In the genomic region with DNA sequence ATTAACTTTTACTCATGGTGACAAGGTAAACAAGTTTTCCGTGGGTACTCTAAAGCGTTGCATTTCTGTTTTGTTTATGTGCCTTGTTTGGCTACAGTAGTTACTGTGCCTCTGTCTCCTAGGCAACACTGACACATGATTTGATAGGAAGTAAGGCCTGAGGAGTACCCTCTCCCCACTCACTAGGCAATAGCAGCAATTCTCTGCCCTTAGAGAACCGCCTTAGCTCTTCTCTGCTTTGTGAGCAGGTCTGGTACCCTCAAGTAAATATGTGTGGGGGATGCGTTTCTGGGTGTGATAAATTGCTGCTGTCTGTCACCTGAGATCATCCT, we compare ENCODE assay signal across 9 cellular contexts. TPM values are rescaled to one million over a fixed set of nuclear protein-coding genes. Genes with fewer than 3 reads are reported as not detected.
A peak's percentile ranks its signal among the peaks of the same experiment; 100 is the strongest.
DNase-seq lines count a peak whose midpoint lies in the region; ATAC-seq lines count a peak whose summit lies in the region.
"Had no signal": no experiment of that assay in that cellular context is flagged by ENCODE, and none has a peak within 500 bp of the region (broad histone marks: within the 10 kb centered on the region; RNA-seq: fewer than 3 reads in every experiment).

A gene with protein sequence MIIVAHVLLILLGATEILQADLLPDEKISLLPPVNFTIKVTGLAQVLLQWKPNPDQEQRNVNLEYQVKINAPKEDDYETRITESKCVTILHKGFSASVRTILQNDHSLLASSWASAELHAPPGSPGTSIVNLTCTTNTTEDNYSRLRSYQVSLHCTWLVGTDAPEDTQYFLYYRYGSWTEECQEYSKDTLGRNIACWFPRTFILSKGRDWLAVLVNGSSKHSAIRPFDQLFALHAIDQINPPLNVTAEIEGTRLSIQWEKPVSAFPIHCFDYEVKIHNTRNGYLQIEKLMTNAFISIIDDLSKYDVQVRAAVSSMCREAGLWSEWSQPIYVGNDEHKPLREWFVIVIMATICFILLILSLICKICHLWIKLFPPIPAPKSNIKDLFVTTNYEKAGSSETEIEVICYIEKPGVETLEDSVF (minus strand): TSS at position 76 of the 332 bp plus-strand sequence. CDS start 5,390 bp downstream, outside the sequence.

- no peak within 1 kb of the TSS for H3K27ac ChIP-seq in iPS DF 6.9 (ENCODE audit: low read length)

- H3K4me3 ChIP-seq in H7 (ENCODE audit: insufficient read depth, low read depth, low read length) (no peak within 1 kb of the TSS), iPS DF 6.9 (ENCODE audit: low read length) (no peak within 1 kb of the TSS)

- ATAC-seq in HG03460 (IDR thresholded peaks at IDR 0.05; ENCODE audit: unreplicated experiment): no peak

- DNase-seq in DMS153 treated with DMSO at 0.1 percent for 48 hours (lab: John Stamatoyannopoulos, UW; ENCODE audit: unreplicated experiment) (peak; percentile 4), H7 (peak; percentile 20), NCI-H774 (lab: John Stamatoyannopoulos, UW) (peak; percentile 69), iPS DF 6.9 (ENCODE audit: low read depth, low spot score) (peak; percentile 7), HuH-7 (ENCODE audit: low spot score) (no peak)
- no peak for DNase-seq in stimulated activated naive CD4-positive, alpha-beta T cell (lab: John Stamatoyannopoulos, UW)
- DNase-seq in stimulated activated CD4-positive, alpha-beta T cell treated with anti-CD3 and anti-CD28 coated beads, Interleukin-2, amount 100 ng/mL, for 24 hours: no peak

- no peaks in the 10 kb centered on the region for H3K36me3 ChIP-seq in H7 (replicated peaks; ENCODE audit: control insufficient read depth, insufficient read depth, low read length)
- H3K36me3 ChIP-seq in iPS DF 6.9 (ENCODE audit: control insufficient read depth, insufficient read depth, low read length): no peaks in the 10 kb centered on the region

- H3K27me3 ChIP-seq in H7 (ENCODE audit: control insufficient read depth, insufficient read depth, low read length) (no peaks in the 10 kb centered on the region), iPS DF 6.9 (ENCODE audit: control insufficient read depth, insufficient read depth, low read length) (no peaks in the 10 kb centered on the region)

- H3K4me1 ChIP-seq in iPS DF 6.9 (ENCODE audit: control insufficient read depth, insufficient read depth, low read length): no peaks in the 10 kb centered on the region

- no CpG with 5 or more reads among the region's 4 CpGs for WGBS in iPS DF 6.9 (ENCODE audit: insufficient coverage, insufficient read length)

- H3K9me3 ChIP-seq in iPS DF 6.9 (ENCODE audit: control insufficient read depth, insufficient read depth, low read length): no peaks in the 10 kb centered on the region

RNA-seq across cellular contexts. Expression of the gene that starts here (rescaled TPM):
- total RNA-seq in H7 (2014; rRNA removed; shearing (Covaris generic)): not detected in 2 replicates
- total RNA-seq: skeletal muscle tissue had no signal

Comparison
In these comparisons a context has a peak if more than half of its experiments do, and no peak if none do; other contexts are left out.
1. Peak in DNase-seq in H7; RNA of the gene not detected or under 1 TPM.
2. DNase-seq: peak in DMS153 treated with DMSO at 0.1 percent for 48 hours (single experiment), NCI-H774 (single experiment) and iPS DF 6.9 (single experiment); none in stimulated activated naive CD4-positive, alpha-beta T cell (0 of 6), HuH-7 (single experiment) and stimulated activated CD4-positive, alpha-beta T cell treated with anti-CD3 and anti-CD28 coated beads, Interleukin-2, amount 100 ng/mL, for 24 hours (0 of 2).